Comparison of ENCODE assay signal across 1 cellular context in genomic region chr11:35912883-35913614, GRCh38.
TF ChIP-seq lines count a peak whose summit lies in the region.

No MANE protein-coding gene starts in this region.

TF ChIP-seq in GM12878, 131 proteins besides CTCF, POLR2A, EP300 and RAD21 (continued from another document):
- TF ChIP-seq ZNF592 (IDR thresholded peaks at IDR 0.05) (0 out of 2 replicates have a peak, but pooled peaks have one; percentile 39), SMAD1 (IDR thresholded peaks at IDR 0.05; ENCODE audit: low read depth, partially characterized antibody) (no peak), IKZF1 (conservative IDR thresholded peaks at IDR 0.05) (0 out of 2 replicates have a peak, but pooled peaks have one; percentile 20), LARP7 (IDR thresholded peaks at IDR 0.05) (no peak), MEF2B (IDR thresholded peaks at IDR 0.05; ENCODE audit: partially characterized antibody, poor library complexity, severe bottlenecking) (peak; percentile 17)
TF ChIP-seq in GM12878: peak in this region for 14.
